ENCODE assay signal across 1 cellular context in genomic region chrX:47561653-47562151, GRCh38.
TF ChIP-seq lines count a peak whose summit lies in the region.

No MANE protein-coding gene starts in this region.

TF ChIP-seq in endothelial cell of umbilical vein, 7 proteins besides CTCF, POLR2A, EP300 and RAD21:
- no peak for TF ChIP-seq EZH2 (IDR thresholded peaks at IDR 0.05; ENCODE audit: borderline replicate concordance, low read depth, low read length, severe bottlenecking)
- no peak for TF ChIP-seq POLR2AphosphoS5 (IDR thresholded peaks at IDR 0.05; ENCODE audit: insufficient read depth, low read depth, low read length)
- TF ChIP-seq MYC (IDR thresholded peaks at IDR 0.05; ENCODE audit: low read depth, low read length): no peak
- no peak for TF ChIP-seq JUN (IDR thresholded peaks at IDR 0.05; ENCODE audit: borderline replicate concordance, insufficient read depth, insufficient read length, low read depth)
- TF ChIP-seq FOS (IDR thresholded peaks at IDR 0.05; ENCODE audit: borderline replicate concordance, insufficient read depth, low read length): no peak
- TF ChIP-seq MAX (IDR thresholded peaks at IDR 0.05; ENCODE audit: insufficient read depth, insufficient read length): no peak
- no peak for TF ChIP-seq GATA2 (IDR thresholded peaks at IDR 0.05; ENCODE audit: insufficient read depth, insufficient read length, low read depth, low read length)
